1 cellular context compared by ENCODE assay signal in the genomic region with DNA sequence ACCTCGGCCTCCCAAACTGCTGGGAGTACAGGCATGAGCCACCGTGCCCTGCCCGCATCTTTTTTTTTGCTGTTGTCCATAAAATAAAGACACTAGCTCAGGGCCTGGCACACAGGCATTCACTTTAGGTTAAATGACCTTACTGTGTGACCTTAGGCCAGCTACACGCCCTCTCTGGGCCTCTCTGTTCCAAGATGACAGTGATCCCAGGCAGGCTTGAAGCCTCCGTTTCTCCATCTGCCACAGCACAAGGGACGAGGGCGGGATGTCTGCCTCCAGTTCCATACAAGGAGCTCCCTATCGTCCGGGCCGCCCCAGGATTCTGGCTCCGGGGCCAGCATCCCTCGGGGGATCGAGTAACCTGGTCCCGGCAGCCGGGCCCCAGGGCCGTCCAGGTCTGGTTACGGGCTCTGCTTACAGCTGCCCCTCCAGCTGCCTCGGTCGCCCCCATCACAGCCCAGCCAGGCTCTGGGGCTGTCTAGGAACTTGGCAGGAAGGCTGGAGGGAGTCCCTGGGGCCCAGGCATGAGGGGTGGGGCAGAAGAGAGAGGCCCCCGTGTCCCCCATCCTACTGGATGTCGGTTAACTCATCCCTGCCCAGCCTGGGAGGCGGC.
TF ChIP-seq lines count a peak whose summit lies in the region.

No MANE protein-coding gene starts in this region.

TF ChIP-seq in HepG2, 621 proteins besides CTCF, POLR2A, EP300 and RAD21:
- TF ChIP-seq GATAD1 (CRISPR knock-in tag; IDR thresholded peaks at IDR 0.05): no peak
- TF ChIP-seq ATRX (CRISPR knock-in tag; IDR thresholded peaks at IDR 0.05; ENCODE audit: borderline replicate concordance): no peak
- TF ChIP-seq RFXANK (CRISPR knock-in tag; IDR thresholded peaks at IDR 0.05): no peak
- TF ChIP-seq ZNF629 (CRISPR knock-in tag; conservative IDR thresholded peaks at IDR 0.05): no peak
- no peak for TF ChIP-seq ZNF75D (CRISPR knock-in tag; IDR thresholded peaks at IDR 0.05; ENCODE audit: borderline replicate concordance)
- no peak for TF ChIP-seq ZSCAN22 (CRISPR knock-in tag; IDR thresholded peaks at IDR 0.05)
- TF ChIP-seq DMTF1 (CRISPR knock-in tag; IDR thresholded peaks at IDR 0.05): no peak
- TF ChIP-seq GABPA (IDR thresholded peaks at IDR 0.05; ENCODE audit: low read depth, low read length): no peak
- no peak for TF ChIP-seq GABPA (CRISPR knock-in tag; IDR thresholded peaks at IDR 0.05; ENCODE audit: low read depth)
- peak; percentile 98 for TF ChIP-seq ZNF768 (CRISPR knock-in tag; IDR thresholded peaks at IDR 0.05)
- TF ChIP-seq, protein P1, sequence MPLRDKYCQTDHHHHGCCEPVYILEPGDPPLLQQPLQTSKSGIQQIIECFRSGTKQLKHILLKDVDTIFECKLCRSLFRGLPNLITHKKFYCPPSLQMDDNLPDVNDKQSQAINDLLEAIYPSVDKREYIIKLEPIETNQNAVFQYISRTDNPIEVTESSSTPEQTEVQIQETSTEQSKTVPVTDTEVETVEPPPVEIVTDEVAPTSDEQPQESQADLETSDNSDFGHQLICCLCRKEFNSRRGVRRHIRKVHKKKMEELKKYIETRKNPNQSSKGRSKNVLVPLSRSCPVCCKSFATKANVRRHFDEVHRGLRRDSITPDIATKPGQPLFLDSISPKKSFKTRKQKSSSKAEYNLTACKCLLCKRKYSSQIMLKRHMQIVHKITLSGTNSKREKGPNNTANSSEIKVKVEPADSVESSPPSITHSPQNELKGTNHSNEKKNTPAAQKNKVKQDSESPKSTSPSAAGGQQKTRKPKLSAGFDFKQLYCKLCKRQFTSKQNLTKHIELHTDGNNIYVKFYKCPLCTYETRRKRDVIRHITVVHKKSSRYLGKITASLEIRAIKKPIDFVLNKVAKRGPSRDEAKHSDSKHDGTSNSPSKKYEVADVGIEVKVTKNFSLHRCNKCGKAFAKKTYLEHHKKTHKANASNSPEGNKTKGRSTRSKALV (CRISPR knock-in tag; IDR thresholded peaks at IDR 0.05): no peak
- TF ChIP-seq AFF4 (CRISPR knock-in tag; IDR thresholded peaks at IDR 0.05): no peak
- TF ChIP-seq CSRNP2 (CRISPR knock-in tag; conservative IDR thresholded peaks at IDR 0.05; ENCODE audit: low read depth): no peak
- TF ChIP-seq RARA (CRISPR knock-in tag; IDR thresholded peaks at IDR 0.05): no peak
- TF ChIP-seq HNRNPLL (IDR thresholded peaks at IDR 0.05; ENCODE audit: low read depth, low read length, poor library complexity, severe bottlenecking): no peak
- no peak for TF ChIP-seq ZBTB4 (CRISPR knock-in tag; IDR thresholded peaks at IDR 0.05; ENCODE audit: borderline replicate concordance)
- TF ChIP-seq PATZ1 (CRISPR knock-in tag; IDR thresholded peaks at IDR 0.05): peak; percentile 17; the same call in 1 of the 2 replicates
- TF ChIP-seq AGO2 (optimal IDR thresholded peaks at IDR 0.05; ENCODE audit: low read depth, low read length): peak; percentile 67
- TF ChIP-seq PRDM15 (CRISPR knock-in tag; IDR thresholded peaks at IDR 0.05): no peak
- no peak for TF ChIP-seq ZNF33B (CRISPR knock-in tag; IDR thresholded peaks at IDR 0.05)
- no peak for TF ChIP-seq KLF12 (CRISPR knock-in tag; IDR thresholded peaks at IDR 0.05; ENCODE audit: borderline replicate concordance)
- TF ChIP-seq RBFOX2 (IDR thresholded peaks at IDR 0.05; ENCODE audit: low read depth, low read length): 0 out of 2 replicates have a peak, but pooled peaks have one; percentile 25
- TF ChIP-seq ZNF570 (CRISPR knock-in tag; IDR thresholded peaks at IDR 0.05; ENCODE audit: borderline replicate concordance): no peak
